1 cellular context compared by ENCODE assay signal in the genomic region with DNA sequence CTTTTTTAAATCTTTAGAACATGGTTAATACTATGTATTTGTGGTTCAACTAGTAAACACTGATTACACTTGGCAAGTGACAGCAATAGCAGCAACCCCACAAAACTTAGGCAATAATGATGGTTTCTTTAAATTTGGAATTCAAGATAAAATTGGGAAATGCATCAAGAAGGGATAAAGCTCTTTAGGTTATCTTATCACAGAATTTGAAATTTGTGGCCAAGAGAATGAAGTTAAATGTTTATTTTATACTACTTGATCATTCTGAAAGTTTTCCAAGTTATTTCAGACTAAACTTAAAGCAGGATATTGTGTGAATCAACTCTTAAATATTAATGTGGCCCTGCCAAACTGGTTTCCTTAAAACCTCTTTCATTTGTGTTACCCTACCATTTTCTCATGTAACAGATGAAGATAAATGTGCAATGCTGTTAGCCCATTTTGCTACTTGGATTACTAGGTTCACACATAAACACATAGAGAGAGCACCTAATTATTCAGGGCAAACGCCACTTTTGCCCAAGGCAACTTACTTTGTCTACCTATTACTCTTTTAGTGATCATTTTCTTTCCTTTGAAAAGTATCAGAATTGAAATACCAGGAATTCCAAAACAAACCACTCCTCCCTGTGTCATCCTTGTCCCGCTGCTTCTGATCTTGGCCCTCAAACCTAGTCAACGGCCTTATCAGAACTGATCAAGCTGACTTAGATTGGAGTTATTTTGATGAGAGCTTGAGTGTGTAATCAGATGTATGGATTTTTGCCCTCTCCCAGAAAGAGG.
A peak's percentile ranks its signal among the peaks of the same experiment; 100 is the strongest.
TF ChIP-seq lines count a peak whose summit lies in the region.

No MANE protein-coding gene starts in this region.

TF ChIP-seq in SK-N-SH, 30 proteins besides CTCF, POLR2A, EP300 and RAD21 (continued from another document):
- TF ChIP-seq, protein P1, sequence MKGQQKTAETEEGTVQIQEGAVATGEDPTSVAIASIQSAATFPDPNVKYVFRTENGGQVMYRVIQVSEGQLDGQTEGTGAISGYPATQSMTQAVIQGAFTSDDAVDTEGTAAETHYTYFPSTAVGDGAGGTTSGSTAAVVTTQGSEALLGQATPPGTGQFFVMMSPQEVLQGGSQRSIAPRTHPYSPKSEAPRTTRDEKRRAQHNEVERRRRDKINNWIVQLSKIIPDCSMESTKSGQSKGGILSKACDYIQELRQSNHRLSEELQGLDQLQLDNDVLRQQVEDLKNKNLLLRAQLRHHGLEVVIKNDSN (IDR thresholded peaks at IDR 0.05; ENCODE audit: borderline replicate concordance, low read depth) = no peak
- TF ChIP-seq TAF1 (IDR thresholded peaks at IDR 0.05; ENCODE audit: borderline replicate concordance, low read depth, low read length) = no peak
- TF ChIP-seq, protein P2, sequence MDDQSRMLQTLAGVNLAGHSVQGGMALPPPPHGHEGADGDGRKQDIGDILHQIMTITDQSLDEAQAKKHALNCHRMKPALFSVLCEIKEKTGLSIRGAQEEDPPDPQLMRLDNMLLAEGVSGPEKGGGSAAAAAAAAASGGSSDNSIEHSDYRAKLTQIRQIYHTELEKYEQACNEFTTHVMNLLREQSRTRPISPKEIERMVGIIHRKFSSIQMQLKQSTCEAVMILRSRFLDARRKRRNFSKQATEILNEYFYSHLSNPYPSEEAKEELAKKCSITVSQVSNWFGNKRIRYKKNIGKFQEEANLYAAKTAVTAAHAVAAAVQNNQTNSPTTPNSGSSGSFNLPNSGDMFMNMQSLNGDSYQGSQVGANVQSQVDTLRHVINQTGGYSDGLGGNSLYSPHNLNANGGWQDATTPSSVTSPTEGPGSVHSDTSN (IDR thresholded peaks at IDR 0.05) = peak; percentile 53
- peak; percentile 52; the same call in 1 of the 2 replicates for TF ChIP-seq JUND (IDR thresholded peaks at IDR 0.05)
- peak; percentile 55; the same call in 1 of the 2 replicates for TF ChIP-seq TCF12 (IDR thresholded peaks at IDR 0.05)
- TF ChIP-seq EZH2phosphoT487 (IDR thresholded peaks at IDR 0.05; ENCODE audit: borderline replicate concordance, low read depth) = no peak
